21 cellular contexts compared by ENCODE assay signal in the genomic region with DNA sequence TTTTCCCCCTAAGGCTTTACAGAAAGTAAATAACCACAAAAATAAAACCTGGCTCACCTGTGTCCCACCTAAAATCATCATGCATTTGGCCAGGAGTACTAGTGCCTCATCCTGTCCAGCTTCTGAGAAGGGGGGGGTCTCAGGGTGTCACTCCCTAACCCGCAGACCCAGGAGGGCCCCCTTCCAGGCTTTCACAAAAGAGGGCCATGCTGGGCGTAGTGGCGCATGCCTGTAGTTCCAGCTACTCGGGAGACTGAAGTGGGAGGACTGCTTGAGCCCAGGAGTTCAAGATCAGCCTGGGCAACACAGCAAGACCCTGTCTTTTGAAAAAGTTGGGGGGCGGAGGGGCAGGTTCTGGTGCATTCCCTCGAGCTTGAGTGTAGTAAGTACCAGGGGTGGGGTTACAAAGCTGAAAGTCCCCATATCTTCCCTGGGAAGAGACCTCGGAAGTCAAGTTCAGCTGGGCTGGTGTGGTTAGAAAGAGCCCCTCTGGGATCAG.
"Had no signal": no experiment of that assay in that cellular context is flagged by ENCODE, and none has a peak within 500 bp of the region (broad histone marks: within the 10 kb centered on the region; RNA-seq: fewer than 3 reads in every experiment).

No MANE protein-coding gene starts in this region.

- H3K27ac ChIP-seq: colonic mucosa, neural progenitor cell, ovary, sigmoid colon, tibial artery had no signal

- H3K4me1 ChIP-seq: colonic mucosa, gastroesophageal sphincter, sigmoid colon had no signal

- DNase-seq: activated CD4-positive, alpha-beta T cell treated with anti-CD3 and anti-CD28 coated beads, Interleukin-2, amount 10 ng/mL, durations not matched to agents 24 days and 14 days; activated CD4-positive, CD25-positive, alpha-beta regulatory T cell; activated CD8-positive, alpha-beta T cell treated with anti-CD3 and anti-CD28 coated beads for 36 hours; activated naive CD4-positive, alpha-beta T cell treated with anti-CD3 and anti-CD28 coated beads, Interleukin-2, amount 10 ng/mL, durations not matched to agents 7 days and 5 days; activated naive CD8-positive, alpha-beta T cell treated with anti-CD3 and anti-CD28 coated beads, Interleukin-2, amount 50 U/mL, for 24 hours; activated T-cell treated with anti-CD3 and anti-CD28 coated beads, Interleukin-2, amount 50 U/mL, for 4 hours; colonic mucosa; kidney glomerular epithelial cell; naive thymus-derived CD4-positive, alpha-beta T cell; sigmoid colon; stimulated activated CD4-positive, alpha-beta T cell treated with anti-CD3 and anti-CD28 coated beads, Interleukin-2, amount 100 ng/mL, for 24 hours; stimulated activated naive CD4-positive, alpha-beta T cell treated with Interleukin-2 at 50 U/mL for 16 hours; substantia nigra; T-helper 1 cell; T-helper 9 cell had no signal

- H3K9me3 ChIP-seq: colonic mucosa, gastroesophageal sphincter, heart left ventricle, mucosa of descending colon, ovary, sigmoid colon, tibial artery had no signal

- H3K9ac ChIP-seq: neural progenitor cell had no signal

- H3K36me3 ChIP-seq: colonic mucosa, gastroesophageal sphincter, heart left ventricle, neural progenitor cell, ovary, sigmoid colon, tibial artery had no signal

- H3K27me3 ChIP-seq: colonic mucosa, gastroesophageal sphincter, heart left ventricle, neural progenitor cell, ovary, sigmoid colon had no signal

- H3K4me3 ChIP-seq: colonic mucosa, gastroesophageal sphincter, mucosa of descending colon, neural progenitor cell, ovary, sigmoid colon, tibial artery had no signal

- H3K4me2 ChIP-seq: neural progenitor cell had no signal

- ATAC-seq: activated CD8-positive, alpha-beta T cell treated with anti-CD3 and anti-CD28 coated beads for 36 hours; activated naive CD8-positive, alpha-beta T cell treated with anti-CD3 and anti-CD28 coated beads, Interleukin-2, amount 50 U/mL, for 24 hours; activated T-cell treated with anti-CD3 and anti-CD28 coated beads, Interleukin-2, amount 50 U/mL, for 4 hours; naive thymus-derived CD4-positive, alpha-beta T cell had no signal

- H2AFZ ChIP-seq: neural progenitor cell had no signal
